ENCODE assay signal across 7 cellular contexts in genomic region chr19:991174-991931, GRCh38. TPM values are rescaled to one million over a fixed set of nuclear protein-coding genes. Genes with fewer than 3 reads are reported as not detected.
DNase-seq lines count a peak whose midpoint lies in the region; ATAC-seq and TF ChIP-seq lines count a peak whose summit lies in the region.

No MANE protein-coding gene starts in this region.

- TF ChIP-seq EP300 in Ishikawa (IDR thresholded peaks at IDR 0.05; ENCODE audit: borderline replicate concordance) = no peak

- no peak overlapping the region for H3K4me3 ChIP-seq in fibroblast of mammary gland (ENCODE audit: control insufficient read depth, low read depth, low read length)

- peak; percentile 79 for DNase-seq in activated CD4-positive, alpha-beta memory T cell treated with anti-CD3 and anti-CD28 coated beads for 36 hours
- DNase-seq in fibroblast of mammary gland (ENCODE audit: low read depth) = peak; percentile 54
- DNase-seq in stimulated activated CD8-positive, alpha-beta memory T cell treated with anti-CD3 and anti-CD28 coated beads, Interleukin-15, amount 100 ng/mL, for 48 hours (ENCODE audit: low read depth in 2 of 2) = peak; percentile 45 to 62
- no peak for DNase-seq in NCI-H1092 treated with DMSO at 0.1 percent for 48 hours (lab: John Stamatoyannopoulos, UW)

- ATAC-seq in HG02623 (IDR thresholded peaks at IDR 0.05; ENCODE audit: unreplicated experiment) = no peak
- ATAC-seq in HG02759 (IDR thresholded peaks at IDR 0.05; ENCODE audit: unreplicated experiment) = no peak

- intact Hi-C loops in activated CD4-positive, alpha-beta memory T cell treated with anti-CD3 and anti-CD28 coated beads for 36 hours (cut with micrococcal nuclease) = no loop called here

- H3K27ac Mint-ChIP-seq in activated CD4-positive, alpha-beta memory T cell treated with anti-CD3 and anti-CD28 coated beads for 36 hours = no peak overlapping the region

- CTCF ChIA-PET in activated CD4-positive, alpha-beta memory T cell treated with anti-CD3 and anti-CD28 coated beads for 36 hours (lab: Charles Lee) = interaction anchor here (0.9 kb wide), 1 partner anchor 20 kb away, joined by 3 read pairs; no protein-coding TSS in a partner anchor

- H3K36me3 Mint-ChIP-seq in activated CD4-positive, alpha-beta memory T cell treated with anti-CD3 and anti-CD28 coated beads for 36 hours = peaks cover 7% of the 10 kb centered on the region

- H3K4me3 Mint-ChIP-seq in activated CD4-positive, alpha-beta memory T cell treated with anti-CD3 and anti-CD28 coated beads for 36 hours = no peak overlapping the region

- no peak for TF ChIP-seq CTCF in fibroblast of mammary gland (conservative IDR thresholded peaks at IDR 0.05; ENCODE audit: control insufficient read depth, insufficient read depth, low read depth, low read length)

- H3K9me3 Mint-ChIP-seq in activated CD4-positive, alpha-beta memory T cell treated with anti-CD3 and anti-CD28 coated beads for 36 hours = no peaks in the 10 kb centered on the region

- no peak for TF ChIP-seq RAD21 in Ishikawa (IDR thresholded peaks at IDR 0.05; ENCODE audit: low read depth)

- peaks cover 5% of the 10 kb centered on the region for H3K4me1 Mint-ChIP-seq in activated CD4-positive, alpha-beta memory T cell treated with anti-CD3 and anti-CD28 coated beads for 36 hours (ENCODE audit: low read depth)

- POLR2A ChIA-PET in activated CD4-positive, alpha-beta memory T cell treated with anti-CD3 and anti-CD28 coated beads for 36 hours (lab: Charles Lee) = no interaction called here

- no peaks in the 10 kb centered on the region for H3K27me3 Mint-ChIP-seq in activated CD4-positive, alpha-beta memory T cell treated with anti-CD3 and anti-CD28 coated beads for 36 hours

TF ChIP-seq in Ishikawa, 13 proteins besides CTCF, POLR2A, EP300 and RAD21:
- TF ChIP-seq REST (IDR thresholded peaks at IDR 0.05; ENCODE audit: low read depth) (no peak), FOXM1 (IDR thresholded peaks at IDR 0.05; ENCODE audit: borderline replicate concordance, low read depth) (no peak), TAF1 (IDR thresholded peaks at IDR 0.05; ENCODE audit: low read depth) (no peak), MAX (IDR thresholded peaks at IDR 0.05) (peak; percentile 57; the same call in 1 of the 2 replicates), ZBTB7A (IDR thresholded peaks at IDR 0.05; ENCODE audit: low read depth) (peak; percentile 56; the same call in 1 of the 2 replicates), NFIC (IDR thresholded peaks at IDR 0.05) (peak; percentile 71), CEBPB (IDR thresholded peaks at IDR 0.05) (no peak), TEAD4 (IDR thresholded peaks at IDR 0.05) (no peak), TCF12 (IDR thresholded peaks at IDR 0.05; ENCODE audit: low read depth) (no peak), EGR1 (IDR thresholded peaks at IDR 0.05) (peak; percentile 37; the same call in 1 of the 2 replicates)

RNA-seq across cellular contexts. Expression of gene WDR18, which starts 7.2 kb away (rescaled TPM):
- total RNA-seq in activated CD4-positive, alpha-beta memory T cell treated with anti-CD3 and anti-CD28 coated beads for 36 hours = 10 to 100 TPM; 73.3 to 75.8 TPM

RNA-seq across cellular contexts. Expression of gene GRIN3B, which starts 8.9 kb away (rescaled TPM):
- total RNA-seq in activated CD4-positive, alpha-beta memory T cell treated with anti-CD3 and anti-CD28 coated beads for 36 hours = not detected

RNA-seq across cellular contexts. Expression of gene TMEM259, which starts 29.6 kb away (rescaled TPM):
- 100 to 1,000 TPM; 107 to 109 TPM for total RNA-seq in activated CD4-positive, alpha-beta memory T cell treated with anti-CD3 and anti-CD28 coated beads for 36 hours

RNA-seq across cellular contexts. Expression of gene RNU6-2, which starts 30.0 kb away (rescaled TPM):
- total RNA-seq in activated CD4-positive, alpha-beta memory T cell treated with anti-CD3 and anti-CD28 coated beads for 36 hours = not detected

RNA-seq across cellular contexts. Expression of gene CNN2, which starts 35.1 kb away (rescaled TPM):
- total RNA-seq in activated CD4-positive, alpha-beta memory T cell treated with anti-CD3 and anti-CD28 coated beads for 36 hours = 100 to 1,000 TPM; 123 to 130 TPM
